Comparison of ENCODE assay signal across 8 cellular contexts in genomic region chr10:69980672-69981071, GRCh38.
"Had no signal": no experiment of that assay in that cellular context is flagged by ENCODE, and none has a peak within 500 bp of the region (broad histone marks: within the 10 kb centered on the region; RNA-seq: fewer than 3 reads in every experiment).

No MANE protein-coding gene starts in this region.

- H3K4me1 Mint-ChIP-seq: GM23338, IgD-negative memory B cell had no signal

- H3K4me3 ChIP-seq: GM23338 had no signal

- H2AFZ ChIP-seq: GM23338 had no signal

- H3K4me2 ChIP-seq: GM23338 had no signal

- H3K27ac Mint-ChIP-seq: GM23338, H9, IgD-negative memory B cell had no signal

- FAIRE-seq: H1, H54, HTR-8/SVneo had no signal

- DNase-seq: H9, HCEC 1CT, KG1 had no signal

- ATAC-seq: GM23338 had no signal

- H3K4me3 Mint-ChIP-seq: GM23338, H9, IgD-negative memory B cell had no signal
